In genomic region chr10:100535338-100535714, GRCh38 we compare ENCODE assay signal across 8 cellular contexts. TPM values are rescaled to one million over a fixed set of nuclear protein-coding genes. Genes with fewer than 3 reads are reported as not detected.
A peak's percentile ranks its signal among the peaks of the same experiment; 100 is the strongest.
DNase-seq lines count a peak whose midpoint lies in the region; ATAC-seq and TF ChIP-seq lines count a peak whose summit lies in the region.

No MANE protein-coding gene starts in this region.

- no peak overlapping the region for H3K27ac Mint-ChIP-seq in activated naive CD4-positive, alpha-beta T cell treated with anti-CD3 and anti-CD28 coated beads, Interleukin-2, amount 50 U/mL, for 72 hours

- no peak for DNase-seq in activated naive CD4-positive, alpha-beta T cell treated with anti-CD3 and anti-CD28 coated beads, Interleukin-2, amount 50 U/mL, for 72 hours (ENCODE audit: low spot score in 2 of 2)
- DNase-seq in activated naive CD4-positive, alpha-beta T cell treated with anti-CD3 and anti-CD28 coated beads, Interleukin-2, amount 50 U/mL, for 16 hours = no peak
- no peak for DNase-seq in SK-N-MC (ENCODE audit: low read depth, low spot score)
- no peak for DNase-seq in kidney epithelial cell (ENCODE audit: low read depth)
- no peak for DNase-seq in uterus
- no peak for DNase-seq in NCI-H1048 (lab: John Stamatoyannopoulos, UW)
- no peak for DNase-seq in COR-L47 (lab: John Stamatoyannopoulos, UW)

- H3K36me3 ChIP-seq in SK-N-MC (ENCODE audit: insufficient read depth, low read length) (peaks cover 13% of the 10 kb centered on the region), kidney epithelial cell (ENCODE audit: control insufficient read depth, insufficient read depth, low read length) (no peaks in the 10 kb centered on the region), uterus (no peaks in the 10 kb centered on the region)

- TF ChIP-seq POLR2A in uterus (IDR thresholded peaks at IDR 0.05) = no peak

- H3K27ac ChIP-seq in SK-N-MC (no peak overlapping the region), uterus (peak overlapping the region; percentile 77 to 79)

- intact Hi-C loops in uterus (cut with DNase I; ENCODE audit: low total_unique reads) = no loop called here

- peaks cover 0 to 13% of the 10 kb centered on the region in 2 donors for H3K4me1 ChIP-seq in uterus

- no peaks in the 10 kb centered on the region for H3K9me3 Mint-ChIP-seq in activated naive CD4-positive, alpha-beta T cell treated with anti-CD3 and anti-CD28 coated beads, Interleukin-2, amount 50 U/mL, for 72 hours

- H3K4me3 ChIP-seq in SK-N-MC = peak overlapping the region; percentile 86
- H3K4me3 ChIP-seq in kidney epithelial cell (ENCODE audit: low read depth, low read length) = peak overlapping the region; percentile 75
- peak overlapping the region; percentile 62 to 93 for H3K4me3 ChIP-seq in uterus

- H3K27me3 ChIP-seq in kidney epithelial cell (ENCODE audit: control insufficient read depth, insufficient read depth, low read length) (no peaks in the 10 kb centered on the region), uterus (no peaks in the 10 kb centered on the region)

- TF ChIP-seq CTCF in kidney epithelial cell (IDR thresholded peaks at IDR 0.05; ENCODE audit: insufficient read depth, low read length, poor library complexity, severe bottlenecking) = no peak
- TF ChIP-seq CTCF in uterus (IDR thresholded peaks at IDR 0.05) = no peak

- H3K9ac ChIP-seq in SK-N-MC (ENCODE audit: insufficient read length) = peak overlapping the region; percentile 55

- peak; percentile 9 to 12 for ATAC-seq in activated naive CD4-positive, alpha-beta T cell treated with anti-CD3 and anti-CD28 coated beads, Interleukin-2, amount 50 U/mL, for 72 hours
- no peak for ATAC-seq in GM21576 (IDR thresholded peaks at IDR 0.05; ENCODE audit: unreplicated experiment)

- H3K9me3 ChIP-seq in SK-N-MC (ENCODE audit: low read depth, low read length) (no peaks in the 10 kb centered on the region), uterus (no peaks in the 10 kb centered on the region)

- peaks cover 8 to 11% of the 10 kb centered on the region in 2 donors for H3K36me3 Mint-ChIP-seq in activated naive CD4-positive, alpha-beta T cell treated with anti-CD3 and anti-CD28 coated beads, Interleukin-2, amount 50 U/mL, for 72 hours

RNA-seq across cellular contexts. Expression of gene HIF1AN, which starts 0.4 kb away (rescaled TPM):
- 10 to 100 TPM; 43.7 to 48.1 TPM for total RNA-seq in activated naive CD4-positive, alpha-beta T cell treated with anti-CD3 and anti-CD28 coated beads, Interleukin-2, amount 50 U/mL, for 72 hours
- 11.4 and 11.5 TPM in 2 replicates for total RNA-seq in kidney epithelial cell
- 10 to 100 TPM in 2 of 4 donors, 1 to 10 TPM in 2; 2.8 to 36.2 (median 13.6) TPM for total RNA-seq in uterus

RNA-seq across cellular contexts. Expression of gene NDUFB8, which starts 5.7 kb away (rescaled TPM):
- 100 to 1,000 TPM; 326 to 391 TPM for total RNA-seq in activated naive CD4-positive, alpha-beta T cell treated with anti-CD3 and anti-CD28 coated beads, Interleukin-2, amount 50 U/mL, for 72 hours
- total RNA-seq in kidney epithelial cell (148 and 183 TPM in 2 replicates), uterus (100 to 1,000 TPM in 2 of 4 donors, 10 to 100 TPM in 2; 78.3 to 134 (median 111) TPM)

RNA-seq across cellular contexts. Expression of gene SEC31B, which starts 15.7 kb away (rescaled TPM):
- total RNA-seq in activated naive CD4-positive, alpha-beta T cell treated with anti-CD3 and anti-CD28 coated beads, Interleukin-2, amount 50 U/mL, for 72 hours = 100 to 1,000 TPM in 1 of 2 donors, 10 to 100 TPM in 1; 60.8 to 121 TPM
- total RNA-seq in kidney epithelial cell (1.6 and 2.6 TPM in 2 replicates), uterus (10 to 100 TPM in 2 of 4 donors, 1 to 10 TPM in 2; 7.6 to 19.5 (median 13.8) TPM)
